In the genomic region with DNA sequence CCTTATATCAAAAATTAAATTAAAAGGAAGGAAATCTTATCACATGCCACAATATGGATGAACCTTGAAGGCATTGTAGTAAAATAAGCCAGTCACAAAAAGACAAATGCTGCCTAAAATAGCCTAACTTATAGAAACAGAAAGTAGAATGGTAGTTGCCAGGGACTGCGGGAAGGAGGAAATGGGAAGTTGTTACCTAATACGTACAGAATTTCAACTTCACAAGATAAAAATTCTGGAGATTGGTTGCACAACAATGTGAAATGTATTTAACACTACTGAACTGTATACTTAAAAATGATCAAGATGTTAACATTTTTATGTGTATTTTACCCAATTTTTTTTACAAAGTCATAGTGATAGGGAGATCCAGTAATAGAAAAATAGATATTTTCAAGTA, we compare ENCODE assay signal across 25 cellular contexts. TPM values are rescaled to one million over a fixed set of nuclear protein-coding genes. Genes with fewer than 3 reads are reported as not detected.
DNase-seq lines count a peak whose midpoint lies in the region; ATAC-seq, FAIRE-seq and TF ChIP-seq lines count a peak whose summit lies in the region.
"Had no signal": no experiment of that assay in that cellular context is flagged by ENCODE, and none has a peak within 500 bp of the region (broad histone marks: within the 10 kb centered on the region; RNA-seq: fewer than 3 reads in every experiment).

No MANE protein-coding gene starts in this region.

- no peaks in the 10 kb centered on the region for H4K20me1 ChIP-seq in smooth muscle cell (ENCODE audit: low read depth)

- no peaks in the 10 kb centered on the region for H3K9me3 ChIP-seq in smooth muscle cell (replicated peaks; ENCODE audit: low read depth)
- H3K9me3 ChIP-seq: colonic mucosa, gastroesophageal sphincter, pancreas, sigmoid colon, stomach had no signal

- FAIRE-seq in colon (lab: Jason Lieb, UNC): peak; percentile 10
- FAIRE-seq: D721Med, G401.6, GM19239, pancreas had no signal

- DNase-seq in Kasumi-1 (lab: John Stamatoyannopoulos, UW) (peak; percentile 13 to 18), OCI-M1 (lab: John Stamatoyannopoulos, UW) (peak; percentile 87), skeletal muscle cell (ENCODE audit: low read depth) (peak; percentile 0), smooth muscle cell (lab: John Stamatoyannopoulos, UW; ENCODE audit: unreplicated experiment) (no peak), dorsolateral prefrontal cortex (no peak)
- DNase-seq: activated gamma-delta T cell treated with Interleukin-2 at 50 U/mL for 16 hours; aorta; colonic mucosa; GOT3; kidney glomerular epithelial cell; mesendoderm; naive thymus-derived CD8-positive, alpha-beta T cell; NCI-H1436; NCI-H345; pancreas; sigmoid colon; stimulated activated CD4-positive, alpha-beta T cell treated with anti-CD3 and anti-CD28 coated beads, Interleukin-2, amount 100 ng/mL, for 24 hours; stomach had no signal

- H3K4me1 ChIP-seq in smooth muscle cell (ENCODE audit: low read depth): no peaks in the 10 kb centered on the region
- H3K4me1 ChIP-seq: colonic mucosa, gastroesophageal sphincter, pancreas, sigmoid colon, stomach had no signal

- H3K9ac ChIP-seq in smooth muscle cell (ENCODE audit: low read depth): no peak overlapping the region

- WGBS in smooth muscle cell (ENCODE audit: low lambda C conversion rate): 92% methylated on average over 2 of the region's 2 CpGs

- H3K27me3 ChIP-seq in smooth muscle cell (ENCODE audit: low read depth) (peaks cover 3% of the 10 kb centered on the region), dorsolateral prefrontal cortex (no peaks in the 10 kb centered on the region)
- H3K27me3 ChIP-seq: colonic mucosa, gastroesophageal sphincter, pancreas, sigmoid colon, stomach had no signal

- no peaks in the 10 kb centered on the region for H3K79me2 ChIP-seq in smooth muscle cell (ENCODE audit: low read depth)

- H3K4me2 ChIP-seq in smooth muscle cell: no peak overlapping the region

- H3K36me3 ChIP-seq in smooth muscle cell (ENCODE audit: low read depth): no peaks in the 10 kb centered on the region
- H3K36me3 ChIP-seq: colonic mucosa, gastroesophageal sphincter, pancreas, sigmoid colon, stomach had no signal

- TF ChIP-seq CTCF in smooth muscle cell (IDR thresholded peaks at IDR 0.05; ENCODE audit: borderline replicate concordance, insufficient read depth, poor library complexity, severe bottlenecking): no peak
- TF ChIP-seq CTCF in dorsolateral prefrontal cortex (IDR thresholded peaks at IDR 0.05 in 54 of 56, conservative IDR thresholded peaks at IDR 0.05 in 2 of 56; ENCODE audit: low read depth in 1 of 56, partially characterized antibody in 56 of 56): no peak

- ATAC-seq in GM18502 (IDR thresholded peaks at IDR 0.05; ENCODE audit: poor library complexity, unreplicated experiment): no peak
- ATAC-seq: gastroesophageal sphincter; naive thymus-derived CD8-positive, alpha-beta T cell; pancreas had no signal

- H3K4me3 ChIP-seq in skeletal muscle cell (ENCODE audit: low read depth, low read length) (no peak overlapping the region), smooth muscle cell (no peak overlapping the region), dorsolateral prefrontal cortex (no peak overlapping the region)
- H3K4me3 ChIP-seq: colonic mucosa, gastroesophageal sphincter, pancreas, sigmoid colon, stomach had no signal

- no peak overlapping the region for H2AFZ ChIP-seq in smooth muscle cell (ENCODE audit: low read depth)

- H3K27ac ChIP-seq in smooth muscle cell (ENCODE audit: low read depth) (no peak overlapping the region), dorsolateral prefrontal cortex (no peak overlapping the region)
- H3K27ac ChIP-seq: colonic mucosa, gastroesophageal sphincter, pancreas, RWPE1, sigmoid colon had no signal

- intact Hi-C loops in dorsolateral prefrontal cortex (cut with DNase I): no loop called here

- H3F3A ChIP-seq in smooth muscle cell (ENCODE audit: low read depth): no peaks in the 10 kb centered on the region

RNA-seq across cellular contexts. Expression of gene N4BP2L2, which starts 10.2 kb away (rescaled TPM):
- total RNA-seq in smooth muscle cell (96.0 and 110 TPM in 2 replicates), dorsolateral prefrontal cortex (100 to 1,000 TPM; 137 to 249 (median 191) TPM)
- polyA plus RNA-seq in smooth muscle cell: 51.3 and 72.1 TPM in 2 replicates

RNA-seq across cellular contexts. Expression of gene PDS5B, which starts 37.4 kb away (rescaled TPM):
- total RNA-seq in smooth muscle cell (38.9 and 61.7 TPM in 2 replicates), dorsolateral prefrontal cortex (100 to 1,000 TPM in 78 of 120 experiments, 10 to 100 TPM in 42; 55.6 to 161 (median 108) TPM)
- 17.4 and 20.5 TPM in 2 replicates for polyA plus RNA-seq in smooth muscle cell

Comparison
In these comparisons a context has a peak if more than half of its experiments do, and no peak if none do; other contexts are left out.
1. DNase-seq: peak in Kasumi-1 (2 of 2), OCI-M1 (single experiment) and skeletal muscle cell (single experiment); none in smooth muscle cell (single experiment) and dorsolateral prefrontal cortex (0 of 10).